2 cellular contexts compared by ENCODE assay signal in genomic region chr16:53704445-53704813, GRCh38.
TF ChIP-seq lines count a peak whose summit lies in the region.

No MANE protein-coding gene starts in this region.

TF ChIP-seq in K562, 482 proteins besides CTCF, POLR2A, EP300 and RAD21 (continued from another document):
- TF ChIP-seq ZNF274 (IDR thresholded peaks at IDR 0.05; ENCODE audit: borderline replicate concordance, low read depth, low read length) (no peak), POLR3G (IDR thresholded peaks at IDR 0.05; ENCODE audit: extremely low read depth, insufficient read length, insufficient replicate concordance) (no peak), MAFF (IDR thresholded peaks at IDR 0.05; ENCODE audit: low read length) (no peak), CBFB (CRISPR knock-in tag; IDR thresholded peaks at IDR 0.05) (0 out of 2 replicates have a peak, but pooled peaks have one; percentile 11), BCOR (IDR thresholded peaks at IDR 0.05) (peak; percentile 70), ZFX (CRISPR knock-in tag; IDR thresholded peaks at IDR 0.05) (peak; percentile 11; the same call in 1 of the 2 replicates), CSDE1 (IDR thresholded peaks at IDR 0.05) (no peak), TEAD4 (IDR thresholded peaks at IDR 0.05; ENCODE audit: low read length) (peak; percentile 5; the same call in 1 of the 2 replicates), TEAD4 (CRISPR knock-in tag; IDR thresholded peaks at IDR 0.05; ENCODE audit: borderline replicate concordance) (no peak), TAF7 (tag; IDR thresholded peaks at IDR 0.05) (no peak), ZNF277 (CRISPR knock-in tag; IDR thresholded peaks at IDR 0.05; ENCODE audit: borderline replicate concordance) (no peak), ZNF561 (CRISPR knock-in tag; conservative IDR thresholded peaks at IDR 0.05) (no peak), ATF4 (CRISPR knock-in tag; IDR thresholded peaks at IDR 0.05) (no peak)

TF ChIP-seq in HEK293T, 16 proteins besides CTCF, POLR2A, EP300 and RAD21 (continued from another document):
- TF ChIP-seq FOXM1 (IDR thresholded peaks at IDR 0.05; ENCODE audit: borderline replicate concordance) (no peak), PKNOX1 (IDR thresholded peaks at IDR 0.05) (no peak), TARDBP (IDR thresholded peaks at IDR 0.05) (no peak), L3MBTL2 (conservative IDR thresholded peaks at IDR 0.05) (no peak), LEF1 (IDR thresholded peaks at IDR 0.05; ENCODE audit: borderline replicate concordance) (no peak), ARNT (IDR thresholded peaks at IDR 0.05) (no peak), ZNF384 (IDR thresholded peaks at IDR 0.05) (no peak), NFRKB (IDR thresholded peaks at IDR 0.05) (no peak), BHLHE40 (IDR thresholded peaks at IDR 0.05; ENCODE audit: borderline replicate concordance) (no peak), ELF4 (IDR thresholded peaks at IDR 0.05) (no peak), SUZ12 (IDR thresholded peaks at IDR 0.05) (no peak), SP1 (IDR thresholded peaks at IDR 0.05) (no peak), HDGF (IDR thresholded peaks at IDR 0.05; ENCODE audit: borderline replicate concordance) (no peak), FOXA1 (IDR thresholded peaks at IDR 0.05) (no peak)
